In the genomic region with DNA sequence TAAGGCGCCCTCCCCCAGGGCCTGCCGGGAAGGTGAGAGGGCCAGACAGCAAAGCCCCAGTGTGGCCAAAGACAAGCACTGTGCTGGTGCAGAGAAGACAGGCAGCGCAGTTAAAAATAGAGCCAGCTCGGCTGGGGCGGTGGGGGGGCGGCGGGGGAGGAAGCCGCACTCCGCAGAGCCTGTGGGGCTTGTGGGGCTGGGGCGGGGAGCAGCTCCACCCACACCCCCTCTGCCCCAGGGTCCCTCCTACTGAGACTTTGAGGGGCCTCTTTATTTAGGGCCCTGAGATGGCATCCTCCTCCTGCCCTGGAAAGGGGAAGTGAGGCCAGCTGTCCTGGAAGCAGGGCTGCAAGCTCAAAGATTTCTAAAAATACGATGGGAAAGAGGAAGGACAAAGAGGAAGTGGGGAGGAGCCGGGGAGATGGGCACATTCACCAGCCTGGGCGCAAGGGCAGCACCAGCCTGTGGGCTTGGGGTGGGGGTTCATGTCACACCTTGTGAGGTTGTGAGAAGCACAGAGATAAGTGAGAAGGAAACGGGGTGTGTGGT, we compare ENCODE assay signal across 8 cellular contexts. TPM values are rescaled to one million over a fixed set of nuclear protein-coding genes. Genes with fewer than 3 reads are reported as not detected.
A peak's percentile ranks its signal among the peaks of the same experiment; 100 is the strongest.
DNase-seq lines count a peak whose midpoint lies in the region; ATAC-seq and TF ChIP-seq lines count a peak whose summit lies in the region.

No MANE protein-coding gene starts in this region.

- H3K4me1 ChIP-seq in uterus, result peaks cover 0 to 7% of the 10 kb centered on the region in 2 donors

- no peaks in the 10 kb centered on the region for H3K27me3 ChIP-seq in uterus

- H3K27ac ChIP-seq in uterus, result no peak overlapping the region

- H3K4me3 ChIP-seq in uterus, result no peak overlapping the region

- intact Hi-C loops in left cardiac atrium (cut with DNase I), result no loop called here
- intact Hi-C loops in uterus (cut with DNase I; ENCODE audit: low total_unique reads), result no loop called here

- no peak for TF ChIP-seq CTCF in uterus (IDR thresholded peaks at IDR 0.05)

- H3K36me3 ChIP-seq in uterus, result no peaks in the 10 kb centered on the region

- peak; percentile 45 for ATAC-seq in HG03108 (IDR thresholded peaks at IDR 0.05; ENCODE audit: unreplicated experiment)
- peak; percentile 46 for ATAC-seq in activated CD8-positive, alpha-beta T cell treated with anti-CD3 and anti-CD28 coated beads, Interleukin-2, amount 10 ng/mL, durations not matched to agents 7 days and 5 days
- ATAC-seq in left cardiac atrium, result peak; percentile 84 to 85
- peak; percentile 40 for ATAC-seq in stimulated activated naive CD8-positive, alpha-beta T cell treated with anti-CD3 and anti-CD28 coated beads, Interleukin-15, amount 100 ng/mL, for 72 hours
- no peak for ATAC-seq in GM21390 (IDR thresholded peaks at IDR 0.05; ENCODE audit: unreplicated experiment)

- peaks cover 68% of the 10 kb centered on the region for H3K36me3 Mint-ChIP-seq in activated CD8-positive, alpha-beta T cell treated with anti-CD3 and anti-CD28 coated beads, Interleukin-2, amount 10 ng/mL, durations not matched to agents 7 days and 5 days (ENCODE audit: low read depth)

- peaks cover 69% of the 10 kb centered on the region for H3K4me1 Mint-ChIP-seq in activated CD8-positive, alpha-beta T cell treated with anti-CD3 and anti-CD28 coated beads, Interleukin-2, amount 10 ng/mL, durations not matched to agents 7 days and 5 days (ENCODE audit: low read depth)
- peaks cover 89% of the 10 kb centered on the region for H3K4me1 Mint-ChIP-seq in stimulated activated naive CD8-positive, alpha-beta T cell treated with anti-CD3 and anti-CD28 coated beads, Interleukin-15, amount 100 ng/mL, for 72 hours

- H3K27ac Mint-ChIP-seq in activated CD8-positive, alpha-beta T cell treated with anti-CD3 and anti-CD28 coated beads, Interleukin-2, amount 10 ng/mL, durations not matched to agents 7 days and 5 days, result peak overlapping the region; percentile 98
- H3K27ac Mint-ChIP-seq in stimulated activated naive CD8-positive, alpha-beta T cell treated with anti-CD3 and anti-CD28 coated beads, Interleukin-15, amount 100 ng/mL, for 72 hours, result peak overlapping the region; percentile 64 to 87

- TF ChIP-seq POLR2A in uterus (IDR thresholded peaks at IDR 0.05), result no peak

- DNase-seq in AML-193 (lab: John Stamatoyannopoulos, UW), result peak; percentile 96 to 97
- DNase-seq in activated CD8-positive, alpha-beta T cell treated with anti-CD3 and anti-CD28 coated beads, Interleukin-2, amount 10 ng/mL, durations not matched to agents 7 days and 5 days, result peak; percentile 60
- peak; percentile 56 for DNase-seq in left cardiac atrium
- no peak for DNase-seq in stimulated activated naive CD8-positive, alpha-beta T cell treated with anti-CD3 and anti-CD28 coated beads, Interleukin-15, amount 100 ng/mL, for 72 hours
- DNase-seq in SHP77 treated with DMSO at 0.1 percent for 48 hours (lab: John Stamatoyannopoulos, UW), result no peak
- DNase-seq in uterus, result no peak

- no peaks in the 10 kb centered on the region for H3K9me3 ChIP-seq in uterus

- POLR2A ChIA-PET in activated CD8-positive, alpha-beta T cell treated with anti-CD3 and anti-CD28 coated beads, Interleukin-2, amount 10 ng/mL, durations not matched to agents 7 days and 5 days (lab: Charles Lee), result interaction anchor here (0.9 to 1.8 kb wide), 5 partner anchors 12 to 46 kb away, joined by 3 to 6 read pairs (median 5); no protein-coding TSS in a partner anchor

- no peaks in the 10 kb centered on the region for H3K27me3 Mint-ChIP-seq in activated CD8-positive, alpha-beta T cell treated with anti-CD3 and anti-CD28 coated beads, Interleukin-2, amount 10 ng/mL, durations not matched to agents 7 days and 5 days (ENCODE audit: low read depth)
- no peaks in the 10 kb centered on the region for H3K27me3 Mint-ChIP-seq in stimulated activated naive CD8-positive, alpha-beta T cell treated with anti-CD3 and anti-CD28 coated beads, Interleukin-15, amount 100 ng/mL, for 72 hours

- peak overlapping the region; percentile 84 for H3K4me3 Mint-ChIP-seq in activated CD8-positive, alpha-beta T cell treated with anti-CD3 and anti-CD28 coated beads, Interleukin-2, amount 10 ng/mL, durations not matched to agents 7 days and 5 days
- H3K4me3 Mint-ChIP-seq in stimulated activated naive CD8-positive, alpha-beta T cell treated with anti-CD3 and anti-CD28 coated beads, Interleukin-15, amount 100 ng/mL, for 72 hours, result peak overlapping the region; percentile 95 to 98

- CTCF ChIA-PET in activated CD8-positive, alpha-beta T cell treated with anti-CD3 and anti-CD28 coated beads, Interleukin-2, amount 10 ng/mL, durations not matched to agents 7 days and 5 days (lab: Charles Lee), result interaction anchor here (0.9 to 1.4 kb wide), 4 partner anchors 21 to 282 kb away, joined by 3 to 8 read pairs (median 3); no protein-coding TSS in a partner anchor

- no peaks in the 10 kb centered on the region for H3K9me3 Mint-ChIP-seq in activated CD8-positive, alpha-beta T cell treated with anti-CD3 and anti-CD28 coated beads, Interleukin-2, amount 10 ng/mL, durations not matched to agents 7 days and 5 days (ENCODE audit: insufficient read depth)
- no peaks in the 10 kb centered on the region for H3K9me3 Mint-ChIP-seq in stimulated activated naive CD8-positive, alpha-beta T cell treated with anti-CD3 and anti-CD28 coated beads, Interleukin-15, amount 100 ng/mL, for 72 hours

RNA-seq across cellular contexts. Expression of gene CYTH4, which starts 2.6 kb away (rescaled TPM):
- total RNA-seq in activated CD8-positive, alpha-beta T cell treated with anti-CD3 and anti-CD28 coated beads, Interleukin-2, amount 10 ng/mL, durations not matched to agents 7 days and 5 days, result 100 to 1,000 TPM; 107 to 114 TPM
- 10 to 100 TPM; 12.7 to 15.3 TPM for total RNA-seq in left cardiac atrium
- 10 to 100 TPM in 1 of 4 donors, 1 to 10 TPM in 3; 3.8 to 12.2 (median 5.9) TPM for total RNA-seq in uterus

RNA-seq across cellular contexts. Expression of gene RAC2, which starts 40.8 kb away (rescaled TPM):
- 1,000 to 10,000 TPM; 1,167 to 1,252 TPM for total RNA-seq in activated CD8-positive, alpha-beta T cell treated with anti-CD3 and anti-CD28 coated beads, Interleukin-2, amount 10 ng/mL, durations not matched to agents 7 days and 5 days
- total RNA-seq in left cardiac atrium (10 to 100 TPM in 1 of 2 donors, 1 to 10 TPM in 1; 6.4 to 12.5 TPM), uterus (1 to 10 TPM; 2.4 to 6.7 (median 4.5) TPM)

Comparison
In these comparisons a context has a peak if more than half of its experiments do, and no peak if none do; other contexts are left out.
1. DNase-seq: peak in AML-193 (2 of 2), activated CD8-positive, alpha-beta T cell treated with anti-CD3 and anti-CD28 coated beads, Interleukin-2, amount 10 ng/mL, durations not matched to agents 7 days and 5 days (single experiment) and left cardiac atrium (single experiment); none in stimulated activated naive CD8-positive, alpha-beta T cell treated with anti-CD3 and anti-CD28 coated beads, Interleukin-15, amount 100 ng/mL, for 72 hours (0 of 2), SHP77 treated with DMSO at 0.1 percent for 48 hours (single experiment) and uterus (0 of 2).
2. RNA of gene CYTH4, which starts 2.6 kb away (total RNA-seq): 107 to 114 TPM in activated CD8-positive, alpha-beta T cell treated with anti-CD3 and anti-CD28 coated beads, Interleukin-2, amount 10 ng/mL, durations not matched to agents 7 days and 5 days; 12.7 to 15.3 TPM in left cardiac atrium and 3.8 to 12.2 TPM in uterus; every median in the first group is over 4 times any median in the second.
3. RNA of gene RAC2, which starts 40.8 kb away (total RNA-seq): 1,167 to 1,252 TPM in activated CD8-positive, alpha-beta T cell treated with anti-CD3 and anti-CD28 coated beads, Interleukin-2, amount 10 ng/mL, durations not matched to agents 7 days and 5 days; 6.4 to 12.5 TPM in left cardiac atrium and 2.4 to 6.7 TPM in uterus; every median in the first group is over 10 times any median in the second.